ENCODE assay signal across 14 cellular contexts in genomic region chr12:6903712-6904111, GRCh38. TPM values are rescaled to one million over a fixed set of nuclear protein-coding genes. Genes with fewer than 3 reads are reported as not detected.
DNase-seq lines count a peak whose midpoint lies in the region; ATAC-seq and TF ChIP-seq lines count a peak whose summit lies in the region.
"Had no signal": no experiment of that assay in that cellular context is flagged by ENCODE, and none has a peak within 500 bp of the region (broad histone marks: within the 10 kb centered on the region; RNA-seq: fewer than 3 reads in every experiment).

No MANE protein-coding gene starts in this region.

- H3K4me3 ChIP-seq in OCI-LY7 (ENCODE audit: low read depth, low read length, poor library complexity, severe bottlenecking), result peak overlapping the region; percentile 81
- H3K4me3 ChIP-seq in dorsolateral prefrontal cortex, result peak overlapping the region in 17 of 59 donors; percentile 60 to 99 (median 81)
- H3K4me3 ChIP-seq in psoas muscle, result peak overlapping the region; percentile 91

- H3K4me2 ChIP-seq in OCI-LY7 (ENCODE audit: low read length), result peak overlapping the region; percentile 97

- TF ChIP-seq CTCF in OCI-LY7 (conservative IDR thresholded peaks at IDR 0.05; ENCODE audit: low read length) (no peak), dorsolateral prefrontal cortex (IDR thresholded peaks at IDR 0.05 in 54 of 56, conservative IDR thresholded peaks at IDR 0.05 in 2 of 56; ENCODE audit: low read depth in 1 of 56, partially characterized antibody in 56 of 56) (no peak), psoas muscle (IDR thresholded peaks at IDR 0.05) (no peak)

- no peaks in the 10 kb centered on the region for H3K9me2 ChIP-seq in OCI-LY7 (ENCODE audit: insufficient read depth, low read length)

- ATAC-seq in psoas muscle (no peak), GM19397 (IDR thresholded peaks at IDR 0.05; ENCODE audit: unreplicated experiment) (no peak)

- H2AFZ ChIP-seq in OCI-LY7 (ENCODE audit: low read length), result peak overlapping the region; percentile 80; the same call in 1 of the 2 replicates

- peaks cover 3% of the 10 kb centered on the region for H3K4me1 Mint-ChIP-seq in activated naive CD4-positive, alpha-beta T cell treated with anti-CD3 and anti-CD28 coated beads, Interleukin-2, amount 10 ng/mL, durations not matched to agents 7 days and 5 days

- H4K20me1 ChIP-seq in OCI-LY7 (ENCODE audit: insufficient read depth, low read length), result no peaks in the 10 kb centered on the region

- CTCF ChIA-PET in activated naive CD4-positive, alpha-beta T cell treated with anti-CD3 and anti-CD28 coated beads, Interleukin-2, amount 10 ng/mL, durations not matched to agents 7 days and 5 days (lab: Charles Lee), result no interaction called here
- CTCF ChIA-PET in OCI-LY7 (lab: Charles Lee; ENCODE audit: unreplicated experiment), result no interaction called here

- H3K27me3 ChIP-seq in dorsolateral prefrontal cortex, result no peaks in the 10 kb centered on the region
- H3K27me3 ChIP-seq in psoas muscle (ENCODE audit: insufficient read depth in 3 of 3, low read length in 2 of 3), result no peaks in the 10 kb centered on the region

- no peak for DNase-seq in activated naive CD4-positive, alpha-beta T cell treated with anti-CD3 and anti-CD28 coated beads, Interleukin-2, amount 10 ng/mL, durations not matched to agents 7 days and 5 days
- DNase-seq in activated naive CD4-positive, alpha-beta T cell treated with anti-CD3 and anti-CD28 coated beads, Interleukin-2, amount 50 U/mL, for 16 hours, result no peak
- DNase-seq in OCI-LY7 (ENCODE audit: low spot score), result no peak
- DNase-seq in dorsolateral prefrontal cortex, result no peak
- no peak for DNase-seq in psoas muscle
- no peak for DNase-seq in HuH-7 (ENCODE audit: low spot score)
- DNase-seq in stimulated activated naive CD4-positive, alpha-beta T cell (lab: John Stamatoyannopoulos, UW), result no peak
- DNase-seq: activated CD4-positive, alpha-beta T cell treated with anti-CD3 and anti-CD28 coated beads for 4 hours; activated T-cell treated with anti-CD3 and anti-CD28 coated beads, Interleukin-2, amount 50 U/mL, for 48 hours; amniotic stem cell; cortex of kidney; EL; stimulated activated CD4-positive, alpha-beta T cell treated with anti-CD3 and anti-CD28 coated beads, Interleukin-2, amount 100 ng/mL, for 24 hours had no signal

- intact Hi-C loops in OCI-LY7 (cut with micrococcal nuclease; ENCODE audit: unreplicated experiment), result no loop called here
- intact Hi-C loops in dorsolateral prefrontal cortex (cut with DNase I), result loop anchor here in 1 of 2 donors (2.0 kb wide), 1 partner anchor 13 kb away; no protein-coding TSS in a partner anchor
- intact Hi-C loops in psoas muscle (cut with DNase I), result no loop called here

- H3K4me1 ChIP-seq in OCI-LY7 (ENCODE audit: insufficient read depth, low read length, poor library complexity, severe bottlenecking), result peaks cover 18% of the 10 kb centered on the region
- H3K4me1 ChIP-seq in psoas muscle, result peaks cover 5% of the 10 kb centered on the region

- no peaks in the 10 kb centered on the region for H3K79me2 ChIP-seq in OCI-LY7 (ENCODE audit: insufficient read depth, low read depth, low read length)

- H3K27ac Mint-ChIP-seq in activated naive CD4-positive, alpha-beta T cell treated with anti-CD3 and anti-CD28 coated beads, Interleukin-2, amount 10 ng/mL, durations not matched to agents 7 days and 5 days, result peak overlapping the region; percentile 39

- H3K9me3 Mint-ChIP-seq in activated naive CD4-positive, alpha-beta T cell treated with anti-CD3 and anti-CD28 coated beads, Interleukin-2, amount 10 ng/mL, durations not matched to agents 7 days and 5 days, result no peaks in the 10 kb centered on the region

- H3K4me3 Mint-ChIP-seq in activated naive CD4-positive, alpha-beta T cell treated with anti-CD3 and anti-CD28 coated beads, Interleukin-2, amount 10 ng/mL, durations not matched to agents 7 days and 5 days, result no peak overlapping the region

- H3K36me3 ChIP-seq in OCI-LY7 (ENCODE audit: insufficient read depth, low read length), result peaks cover 8% of the 10 kb centered on the region; the same call in 1 of the 2 replicates
- H3K36me3 ChIP-seq in psoas muscle (ENCODE audit: insufficient read depth in 1 of 2, low read depth in 1 of 2), result peaks cover 0 to 22% of the 10 kb centered on the region in 2 donors

- peaks cover 14% of the 10 kb centered on the region for H3K27me3 Mint-ChIP-seq in activated naive CD4-positive, alpha-beta T cell treated with anti-CD3 and anti-CD28 coated beads, Interleukin-2, amount 10 ng/mL, durations not matched to agents 7 days and 5 days

- POLR2A ChIA-PET in OCI-LY7 (lab: Charles Lee), result interaction anchor here (0.7 to 2.8 kb wide), 4 partner anchors 12 to 64 kb away, joined by 3 to 13 read pairs (median 4); no protein-coding TSS in a partner anchor

- WGBS in psoas muscle, 3 donors, result 58 to 73% (median 64%) methylated on average over 1 of the region's 1 CpG

- BruUV-seq in OCI-LY7 (replicated peaks; lab: Mats Ljungman, UMichigan), result no TSS peak

- H3K9me3 ChIP-seq in OCI-LY7 (ENCODE audit: low read length) (no peaks in the 10 kb centered on the region), psoas muscle (no peaks in the 10 kb centered on the region)

- no peaks in the 10 kb centered on the region for H3K36me3 Mint-ChIP-seq in activated naive CD4-positive, alpha-beta T cell treated with anti-CD3 and anti-CD28 coated beads, Interleukin-2, amount 10 ng/mL, durations not matched to agents 7 days and 5 days

- no peak overlapping the region for H3K27ac ChIP-seq in OCI-LY7 (ENCODE audit: low read depth, low read length, poor library complexity, severe bottlenecking)
- H3K27ac ChIP-seq in dorsolateral prefrontal cortex, result peak overlapping the region in 31 of 59 donors; percentile 70 to 95 (median 87)
- no peak overlapping the region for H3K27ac ChIP-seq in psoas muscle

RNA-seq across cellular contexts. Expression of gene LRRC23, which starts 0.9 kb away (rescaled TPM):
- 15.7 and 17.7 TPM in 2 replicates for total RNA-seq in OCI-LY7 (2014; rRNA removed; shearing (Covaris generic))
- total RNA-seq in OCI-LY7 (2022) (19.8 and 20.2 TPM in 2 replicates), dorsolateral prefrontal cortex (10 to 100 TPM; 16.3 to 32.4 (median 22.4) TPM), psoas muscle (10 to 100 TPM; 10.2 to 14.9 (median 12.5) TPM)
- polyA plus RNA-seq in psoas muscle, result 10 to 100 TPM in 2 of 3 donors, 1 to 10 TPM in 1; 9.5 to 29.0 (median 14.3) TPM

RNA-seq across cellular contexts. Expression of gene ENO2, which starts 10.7 kb away (rescaled TPM):
- total RNA-seq in OCI-LY7 (2014; rRNA removed; shearing (Covaris generic)), result 24.9 and 29.3 TPM in 2 replicates
- total RNA-seq in OCI-LY7 (2022) (79.6 and 89.5 TPM in 2 replicates), dorsolateral prefrontal cortex (1,000 to 10,000 TPM in 14 of 120 experiments, 100 to 1,000 TPM in 106; 270 to 1,166 (median 848) TPM), psoas muscle (1 to 10 TPM; 2.0 to 4.6 (median 2.3) TPM)
- 1 to 10 TPM; 1.4 to 2.0 (median 1.8) TPM for polyA plus RNA-seq in psoas muscle

RNA-seq across cellular contexts. Expression of gene ATN1, which starts 24.0 kb away (rescaled TPM):
- total RNA-seq in OCI-LY7 (2014; rRNA removed; shearing (Covaris generic)), result 0.98 and 3.1 TPM in 2 replicates
- 4.9 and 6.7 TPM in 2 replicates for total RNA-seq in OCI-LY7 (2022)
- 100 to 1,000 TPM; 147 to 334 (median 199) TPM for total RNA-seq in dorsolateral prefrontal cortex
- 10 to 100 TPM; 43.3 to 55.8 (median 50.9) TPM for total RNA-seq in psoas muscle
- 10 to 100 TPM; 24.9 to 46.0 (median 33.7) TPM for polyA plus RNA-seq in psoas muscle

RNA-seq across cellular contexts. Expression of gene SPSB2, which starts 30.6 kb away (rescaled TPM):
- 7.8 and 8.3 TPM in 2 replicates for total RNA-seq in OCI-LY7 (2014; rRNA removed; shearing (Covaris generic))
- total RNA-seq in OCI-LY7 (2022) (8.5 and 10.8 TPM in 2 replicates), dorsolateral prefrontal cortex (10 to 100 TPM in 3 of 120 experiments, 1 to 10 TPM in 117; 1.8 to 12.4 (median 5.6) TPM), psoas muscle (1 to 10 TPM; 2.4 to 4.5 (median 3.2) TPM)
- polyA plus RNA-seq in psoas muscle, result 10 to 100 TPM in 1 of 3 donors, 1 to 10 TPM in 2; 4.3 to 10.2 (median 6.7) TPM

RNA-seq across cellular contexts. Expression of gene TPI1, which starts 36.4 kb away (rescaled TPM):
- total RNA-seq in OCI-LY7 (2014; rRNA removed; shearing (Covaris generic)), result 596 and 608 TPM in 2 replicates
- total RNA-seq in OCI-LY7 (2022) (519 and 801 TPM in 2 replicates), dorsolateral prefrontal cortex (100 to 1,000 TPM; 261 to 851 (median 575) TPM), psoas muscle (100 to 1,000 TPM; 537 to 822 (median 624) TPM)
- 100 to 1,000 TPM; 588 to 952 (median 847) TPM for polyA plus RNA-seq in psoas muscle

Comparison
In these comparisons a context has a peak if more than half of its experiments do, and no peak if none do; other contexts are left out.
1. H3K27ac ChIP-seq: peak in dorsolateral prefrontal cortex (31 of 59); none in OCI-LY7 (single experiment) and psoas muscle (single experiment).
2. RNA of gene ENO2, which starts 10.7 kb away (total RNA-seq): 270 to 1,166 TPM in dorsolateral prefrontal cortex and 24.9 to 89.5 TPM in OCI-LY7; 2.0 to 4.6 TPM in psoas muscle; every median in the first group is over 4 times any median in the second.
3. RNA of gene ATN1, which starts 24.0 kb away (total RNA-seq): 147 to 334 TPM in dorsolateral prefrontal cortex and 43.3 to 55.8 TPM in psoas muscle; 0.98 to 6.7 TPM in OCI-LY7; every median in the first group is over 4 times any median in the second.